12 cellular contexts compared by ENCODE assay signal in genomic region chr4:120064887-120065286, GRCh38. TPM values are rescaled to one million over a fixed set of nuclear protein-coding genes. Genes with fewer than 3 reads are reported as not detected.
A peak's percentile ranks its signal among the peaks of the same experiment; 100 is the strongest.
DNase-seq lines count a peak whose midpoint lies in the region; ATAC-seq and TF ChIP-seq lines count a peak whose summit lies in the region.
"Had no signal": no experiment of that assay in that cellular context is flagged by ENCODE, and none has a peak within 500 bp of the region (broad histone marks: within the 10 kb centered on the region; RNA-seq: fewer than 3 reads in every experiment).

No MANE protein-coding gene starts in this region.

- no peak for ATAC-seq in CD8-positive, alpha-beta T cell
- ATAC-seq in HG03460 (IDR thresholded peaks at IDR 0.05; ENCODE audit: unreplicated experiment): no peak

- no peak overlapping the region for H3K4me2 ChIP-seq in mesenchymal stem cell (ENCODE audit: low read length, poor library complexity, severe bottlenecking)

- no peak overlapping the region for H2BK120ac ChIP-seq in mesenchymal stem cell (ENCODE audit: low read depth, low read length)

- CTCF ChIA-PET in CD8-positive, alpha-beta T cell (lab: Charles Lee): no interaction called here
- CTCF ChIA-PET in HEK293 (lab: Yijun Ruan, JAX): interaction anchor here (0.6 kb wide), 1 partner anchor 919 kb away, joined by 3 read pairs; no protein-coding TSS in a partner anchor

- H3K27ac Mint-ChIP-seq in CD8-positive, alpha-beta T cell: peak overlapping the region; percentile 61
- H3K27ac Mint-ChIP-seq: dendritic cell treated with granulocyte-macrophage colony-stimulating factor and Interleukin-4, amounts not matched to agents 40 ng/mL and 50 ng/mL, for 4 days had no signal

- H3K9ac ChIP-seq in mesenchymal stem cell (ENCODE audit: low read length): peak overlapping the region; percentile 91

- H4K8ac ChIP-seq in mesenchymal stem cell (ENCODE audit: low read length): no peak overlapping the region

- no peak overlapping the region for H2AK5ac ChIP-seq in mesenchymal stem cell (ENCODE audit: low read length, severe bottlenecking)

- intact Hi-C loops in CD8-positive, alpha-beta T cell (cut with DNase I, micrococcal nuclease): no loop called here

- no peak overlapping the region for H4K91ac ChIP-seq in mesenchymal stem cell (ENCODE audit: low read length)

- peaks cover 11% of the 10 kb centered on the region for H3K79me1 ChIP-seq in mesenchymal stem cell (replicated peaks; ENCODE audit: low read length, poor library complexity, severe bottlenecking)

- no peak overlapping the region for H2BK5ac ChIP-seq in mesenchymal stem cell (ENCODE audit: low read depth, low read length, poor library complexity, severe bottlenecking)

- in situ Hi-C loops in GM13977 (cut with MboI; ENCODE audit: low pct_unique_long_range_greater_than_20kb, low sequenced_read_pairs, unreplicated experiment): no loop called here

- no peak overlapping the region for H3K4me3 ChIP-seq in CD8-positive, alpha-beta T cell (ENCODE audit: low read depth, low read length)
- peak overlapping the region; percentile 86 for H3K4me3 ChIP-seq in HEK293 (ENCODE audit: low read depth, low read length)
- H3K4me3 ChIP-seq in mesenchymal stem cell (ENCODE audit: insufficient read depth in 1 of 2, low read depth in 1 of 2, low read length in 2 of 2): peak overlapping the region in 1 of 2 experiments; percentile 87

- POLR2A ChIA-PET in CD8-positive, alpha-beta T cell (lab: Charles Lee): no interaction called here
- POLR2A ChIA-PET in HEK293 (lab: Yijun Ruan, JAX): no interaction called here

- no peak overlapping the region for H3K4me3 Mint-ChIP-seq in CD8-positive, alpha-beta T cell
- H3K4me3 Mint-ChIP-seq: dendritic cell treated with granulocyte-macrophage colony-stimulating factor and Interleukin-4, amounts not matched to agents 40 ng/mL and 50 ng/mL, for 4 days had no signal

- no peak overlapping the region for H2BK15ac ChIP-seq in mesenchymal stem cell (ENCODE audit: low read depth, poor library complexity, severe bottlenecking)

- no peak overlapping the region for H2BK12ac ChIP-seq in mesenchymal stem cell (ENCODE audit: low read length in 2 of 2)

- DNase-seq in CD8-positive, alpha-beta T cell: no peak
- DNase-seq in mesenchymal stem cell: no peak
- no peak for DNase-seq in GM19240 (ENCODE audit: insufficient read length, low spot score)
- DNase-seq in GM13977 (ENCODE audit: low spot score): no peak
- DNase-seq in amygdala (lab: John Stamatoyannopoulos, UW): no peak
- DNase-seq: head of caudate nucleus, mesendoderm, small intestine had no signal

- H3K23ac ChIP-seq in mesenchymal stem cell (ENCODE audit: low read length in 2 of 2): no peak overlapping the region

- H3K18ac ChIP-seq in mesenchymal stem cell (ENCODE audit: low read depth in 1 of 2, low read length in 2 of 2): no peak overlapping the region

- WGBS in mesenchymal stem cell: 63% methylated on average over 3 of the region's 5 CpGs

- no peak overlapping the region for H3K4ac ChIP-seq in mesenchymal stem cell (ENCODE audit: low read depth in 1 of 2, low read length in 2 of 2)

- H3K36me3 ChIP-seq in CD8-positive, alpha-beta T cell (ENCODE audit: insufficient read depth, low read length): no peaks in the 10 kb centered on the region
- peaks cover under 1 to 53% of the 10 kb centered on the region in 2 experiments; a peak in 2 of 3 replicates for H3K36me3 ChIP-seq in HEK293 (ENCODE audit: control insufficient read depth in 2 of 2, insufficient read depth in 1 of 2, low read length in 2 of 2)
- H3K36me3 ChIP-seq in mesenchymal stem cell (ENCODE audit: control insufficient read depth in 1 of 2, insufficient read depth in 2 of 2, low read depth in 1 of 2, low read length in 2 of 2): no peaks in the 10 kb centered on the region

- no peaks in the 10 kb centered on the region for H3K9me3 Mint-ChIP-seq in CD8-positive, alpha-beta T cell
- H3K9me3 Mint-ChIP-seq: dendritic cell treated with granulocyte-macrophage colony-stimulating factor and Interleukin-4, amounts not matched to agents 40 ng/mL and 50 ng/mL, for 4 days had no signal

- H3K9me3 ChIP-seq in CD8-positive, alpha-beta T cell (ENCODE audit: low read length): no peaks in the 10 kb centered on the region
- H3K9me3 ChIP-seq in HEK293 (ENCODE audit: control insufficient read depth, insufficient read depth, low read depth, low read length) (no peaks in the 10 kb centered on the region), mesenchymal stem cell (ENCODE audit: control insufficient read depth, low read length) (no peaks in the 10 kb centered on the region)

- H2AFZ ChIP-seq in mesenchymal stem cell (ENCODE audit: low read depth, low read length): no peak overlapping the region

- H3K4me1 ChIP-seq in CD8-positive, alpha-beta T cell (ENCODE audit: insufficient read depth, low read length): peaks cover 17% of the 10 kb centered on the region
- no peaks in the 10 kb centered on the region; the same call in 1 of the 2 replicates for H3K4me1 ChIP-seq in HEK293 (ENCODE audit: control insufficient read depth, insufficient read depth, low read length)
- peaks cover 3% of the 10 kb centered on the region for H3K4me1 ChIP-seq in mesenchymal stem cell (ENCODE audit: control insufficient read depth, insufficient read depth, low read depth, low read length)

- no peak overlapping the region for H3K14ac ChIP-seq in mesenchymal stem cell (ENCODE audit: low read length in 2 of 2)

- peaks cover 63% of the 10 kb centered on the region for H3K4me1 Mint-ChIP-seq in CD8-positive, alpha-beta T cell (ENCODE audit: low read depth)

- no peak overlapping the region for H3K27ac ChIP-seq in CD8-positive, alpha-beta T cell (ENCODE audit: low read depth, low read length)
- H3K27ac ChIP-seq in HEK293 (ENCODE audit: extremely low read depth, low read depth, low read length) (no peak overlapping the region), VCaP (peak overlapping the region; percentile 81), mesenchymal stem cell (ENCODE audit: low read length, poor library complexity, severe bottlenecking) (no peak overlapping the region)

- TF ChIP-seq CTCF in CD8-positive, alpha-beta T cell (IDR thresholded peaks at IDR 0.05): no peak
- TF ChIP-seq CTCF in HEK293 (tag by site-specific recombination; IDR thresholded peaks at IDR 0.05) (no peak), VCaP (conservative IDR thresholded peaks at IDR 0.05) (no peak), GM13977 (IDR thresholded peaks at IDR 0.05; ENCODE audit: extremely low read depth, insufficient read depth, missing control alignments) (no peak)

- no peaks in the 10 kb centered on the region for H3K27me3 Mint-ChIP-seq in CD8-positive, alpha-beta T cell (ENCODE audit: low read depth)
- H3K27me3 Mint-ChIP-seq: dendritic cell treated with granulocyte-macrophage colony-stimulating factor and Interleukin-4, amounts not matched to agents 40 ng/mL and 50 ng/mL, for 4 days had no signal

- peaks cover 31% of the 10 kb centered on the region for H3K36me3 Mint-ChIP-seq in CD8-positive, alpha-beta T cell

- no peaks in the 10 kb centered on the region for H3K27me3 ChIP-seq in CD8-positive, alpha-beta T cell (ENCODE audit: insufficient read depth, low read length)
- no peaks in the 10 kb centered on the region for H3K27me3 ChIP-seq in mesenchymal stem cell (ENCODE audit: control insufficient read depth in 1 of 2, insufficient read depth in 1 of 2, low read length in 2 of 2)

TF ChIP-seq in HEK293, 187 proteins besides CTCF, POLR2A, EP300 and RAD21:
- TF ChIP-seq SCRT2 (tag by site-specific recombination; IDR thresholded peaks at IDR 0.05) (no peak), PRDM6 (tag by site-specific recombination; IDR thresholded peaks at IDR 0.05) (peak; percentile 51; the same call in 1 of the 2 replicates)

RNA-seq across cellular contexts. Expression of gene MAD2L1, which starts 1.8 kb away (rescaled TPM):
- total RNA-seq in CD8-positive, alpha-beta T cell: 1 to 10 TPM; 7.4 to 9.1 TPM
- 5.1 TPM for polyA plus RNA-seq in mesenchymal stem cell (2013, experiment 1 of 2)
- 6.1 TPM for polyA plus RNA-seq in mesenchymal stem cell (2013, experiment 2 of 2)
